11 cellular contexts compared by ENCODE assay signal in genomic region chr20:44649976-44650375, GRCh38. TPM values are rescaled to one million over a fixed set of nuclear protein-coding genes. Genes with fewer than 3 reads are reported as not detected.
DNase-seq lines count a peak whose midpoint lies in the region; ATAC-seq lines count a peak whose summit lies in the region.
"Had no signal": no experiment of that assay in that cellular context is flagged by ENCODE, and none has a peak within 500 bp of the region (broad histone marks: within the 10 kb centered on the region; RNA-seq: fewer than 3 reads in every experiment).

No MANE protein-coding gene starts in this region.

- H3K4me1 ChIP-seq in skeletal muscle tissue (ENCODE audit: control insufficient read depth in 3 of 3, insufficient read depth in 3 of 3, low read length in 3 of 3) = peaks cover 28 to 39% (median 33%) of the 10 kb centered on the region in 3 donors

- no peaks in the 10 kb centered on the region for H3K27me3 Mint-ChIP-seq in activated T-cell treated with anti-CD3 and anti-CD28 coated beads, Interleukin-2, amount 50 U/mL, for 4 hours (ENCODE audit: low read depth)
- H3K27me3 Mint-ChIP-seq in dendritic cell treated with granulocyte-macrophage colony-stimulating factor and Interleukin-4, amounts not matched to agents 40 ng/mL and 50 ng/mL, for 4 days = peaks cover 12% of the 10 kb centered on the region

- H3K9ac ChIP-seq in skeletal muscle tissue (ENCODE audit: low read depth in 1 of 3, low read length in 3 of 3) = no peak overlapping the region

- DNase-seq in activated T-cell treated with anti-CD3 and anti-CD28 coated beads, Interleukin-2, amount 50 U/mL, for 4 hours = no peak
- DNase-seq in activated T-cell treated with anti-CD3 and anti-CD28 coated beads for 4 hours = no peak
- DNase-seq in NAMALWA (ENCODE audit: low spot score) = peak; percentile 21
- no peak for DNase-seq in NCI-H1436 treated with DMSO at 0.1 percent for 48 hours (lab: John Stamatoyannopoulos, UW)
- no peak for DNase-seq in HuH-7.5 (ENCODE audit: low spot score)
- DNase-seq: dermis blood vessel endothelial cell, NCI-H446, SHP77 treated with DMSO at 0.1 percent for 48 hours had no signal

- H3K4me3 Mint-ChIP-seq in activated T-cell treated with anti-CD3 and anti-CD28 coated beads, Interleukin-2, amount 50 U/mL, for 4 hours = peak overlapping the region; percentile 84
- H3K4me3 Mint-ChIP-seq in dendritic cell treated with granulocyte-macrophage colony-stimulating factor and Interleukin-4, amounts not matched to agents 40 ng/mL and 50 ng/mL, for 4 days = no peak overlapping the region

- no peak overlapping the region for H3K27ac ChIP-seq in skeletal muscle tissue (ENCODE audit: low read depth, low read length)

- ATAC-seq in activated T-cell treated with anti-CD3 and anti-CD28 coated beads, Interleukin-2, amount 50 U/mL, for 4 hours = no peak
- no peak for ATAC-seq in HG03354 (IDR thresholded peaks at IDR 0.05; ENCODE audit: poor library complexity, severe bottlenecking, unreplicated experiment)

- H3K36me3 Mint-ChIP-seq in activated T-cell treated with anti-CD3 and anti-CD28 coated beads, Interleukin-2, amount 50 U/mL, for 4 hours (ENCODE audit: insufficient read depth) = no peaks in the 10 kb centered on the region
- peaks cover 7% of the 10 kb centered on the region for H3K36me3 Mint-ChIP-seq in dendritic cell treated with granulocyte-macrophage colony-stimulating factor and Interleukin-4, amounts not matched to agents 40 ng/mL and 50 ng/mL, for 4 days (ENCODE audit: low read depth)

- no peaks in the 10 kb centered on the region for H3K9me3 ChIP-seq in skeletal muscle tissue (ENCODE audit: control insufficient read depth in 3 of 3, low read length in 3 of 3)

- peak overlapping the region in 2 of 3 donors; percentile 45 to 78 for H3K4me3 ChIP-seq in skeletal muscle tissue (ENCODE audit: low read length in 3 of 3)

- no peaks in the 10 kb centered on the region for H3K9me3 Mint-ChIP-seq in activated T-cell treated with anti-CD3 and anti-CD28 coated beads, Interleukin-2, amount 50 U/mL, for 4 hours
- no peaks in the 10 kb centered on the region for H3K9me3 Mint-ChIP-seq in dendritic cell treated with granulocyte-macrophage colony-stimulating factor and Interleukin-4, amounts not matched to agents 40 ng/mL and 50 ng/mL, for 4 days

- H3K27ac Mint-ChIP-seq in dendritic cell treated with granulocyte-macrophage colony-stimulating factor and Interleukin-4, amounts not matched to agents 40 ng/mL and 50 ng/mL, for 4 days = peak overlapping the region; percentile 72

- peaks cover 62% of the 10 kb centered on the region for H3K4me1 Mint-ChIP-seq in activated T-cell treated with anti-CD3 and anti-CD28 coated beads, Interleukin-2, amount 50 U/mL, for 4 hours (ENCODE audit: low read depth)
- H3K4me1 Mint-ChIP-seq in dendritic cell treated with granulocyte-macrophage colony-stimulating factor and Interleukin-4, amounts not matched to agents 40 ng/mL and 50 ng/mL, for 4 days (ENCODE audit: low read depth) = peaks cover 77% of the 10 kb centered on the region

- no peaks in the 10 kb centered on the region for H3K36me3 ChIP-seq in skeletal muscle tissue (ENCODE audit: control insufficient read depth in 3 of 3, insufficient read depth in 3 of 3, low read length in 3 of 3)

- intact Hi-C loops in dendritic cell treated with granulocyte-macrophage colony-stimulating factor and Interleukin-4, amounts not matched to agents 40 ng/mL and 50 ng/mL, for 4 days (cut with micrococcal nuclease) = loop anchor here (10.0 kb wide), 1 partner anchor 435 kb away; the partner anchor contains the start of gene OSER1

- H3K27me3 ChIP-seq in skeletal muscle tissue (ENCODE audit: control insufficient read depth in 3 of 3, insufficient read depth in 3 of 3, low read length in 3 of 3) = peaks cover 0 to 9% (median 0%) of the 10 kb centered on the region in 3 donors

RNA-seq across cellular contexts. Expression of gene ADA, which starts 1.5 kb away (rescaled TPM):
- total RNA-seq in activated T-cell treated with anti-CD3 and anti-CD28 coated beads, Interleukin-2, amount 50 U/mL, for 4 hours = 10 to 100 TPM in 2 of 3 donors, 1 to 10 TPM in 1; 8.8 to 13.5 (median 12.5) TPM
- 3.7 TPM for total RNA-seq in skeletal muscle tissue
